Comparison of ENCODE assay signal across 19 cellular contexts in genomic region chr5:5891350-5891749, GRCh38.
DNase-seq lines count a peak whose midpoint lies in the region; ATAC-seq, FAIRE-seq and TF ChIP-seq lines count a peak whose summit lies in the region.
"Had no signal": no experiment of that assay in that cellular context is flagged by ENCODE, and none has a peak within 500 bp of the region (broad histone marks: within the 10 kb centered on the region; RNA-seq: fewer than 3 reads in every experiment).

No MANE protein-coding gene starts in this region.

- H3K9me3 ChIP-seq in K562 (replicated peaks; ENCODE audit: control insufficient read depth, insufficient read depth, low read depth, low read length), result no peaks in the 10 kb centered on the region
- H3K9me3 ChIP-seq in kidney (ENCODE audit: control insufficient read depth in 1 of 2, low read length in 2 of 2), result no peaks in the 10 kb centered on the region
- H3K9me3 ChIP-seq: stomach had no signal

- no peaks in the 10 kb centered on the region for H3K79me2 ChIP-seq in K562 (ENCODE audit: control insufficient read depth, insufficient read depth, low read length)

- FAIRE-seq in K562 (lab: Jason Lieb, UNC), result no peak
- no peak for FAIRE-seq in kidney (lab: Jason Lieb, UNC)

- no peak for TF ChIP-seq EP300 in K562 (IDR thresholded peaks at IDR 0.05; ENCODE audit: low read length)

- TF ChIP-seq CTCF in K562 (IDR thresholded peaks at IDR 0.05 in 2 of 3, conservative IDR thresholded peaks at IDR 0.05 in 1 of 3; ENCODE audit: insufficient read depth in 2 of 3, low read depth in 1 of 3, low read length in 3 of 3) (no peak), kidney (IDR thresholded peaks at IDR 0.05; ENCODE audit: borderline replicate concordance, extremely low read depth, insufficient read depth) (no peak)

- TF ChIP-seq RAD21 in K562 (CRISPR knock-in tag; conservative IDR thresholded peaks at IDR 0.05 in 1 of 2, IDR thresholded peaks at IDR 0.05 in 1 of 2), result no peak

- no peak overlapping the region for H3K4me2 ChIP-seq in K562 (ENCODE audit: insufficient read depth, low read length)

- peak; percentile 61 for ATAC-seq in HG03520 (IDR thresholded peaks at IDR 0.05; ENCODE audit: unreplicated experiment)
- no peak for ATAC-seq in K562
- no peak for ATAC-seq in GM19463 (IDR thresholded peaks at IDR 0.05; ENCODE audit: unreplicated experiment)
- ATAC-seq: sciatic nerve, T-cell had no signal

- TF ChIP-seq POLR2A in K562 (conservative IDR thresholded peaks at IDR 0.05), result no peak

- peak; percentile 55 for DNase-seq in NCI-H82 (lab: John Stamatoyannopoulos, UW)
- no peak for DNase-seq in NCI-H82 treated with DMSO at 0.1 percent for 48 hours (lab: John Stamatoyannopoulos, UW; ENCODE audit: unreplicated experiment)
- peak in 1 of 4 experiments; percentile 10 for DNase-seq in K562 (ENCODE audit: extremely low read depth in 1 of 4, low spot score in 3 of 4)
- DNase-seq in putamen (ENCODE audit: low spot score), result peak; percentile 78
- DNase-seq in kidney, result no peak
- no peak for DNase-seq in globus pallidus (ENCODE audit: low spot score)
- DNase-seq: activated B cell treated with CpG ODN at 0.5 μM for 24 hours, amniotic stem cell, dermis blood vessel endothelial cell, IMR-90, NCI-H1105, NCI-H345, stomach, T-cell had no signal

- H4K20me1 ChIP-seq in K562 (replicated peaks; ENCODE audit: control insufficient read depth, insufficient read depth, low read length), result 0 out of 2 replicates have a peak, but pooled peaks cover 3% of the 10 kb centered on the region

- H3K27ac ChIP-seq in K562 (ENCODE audit: extremely low read depth, low read depth, low read length) (no peak overlapping the region), kidney (ENCODE audit: low read depth in 2 of 2, low read length in 2 of 2) (no peak overlapping the region)
- H3K27ac ChIP-seq: 22Rv1, stomach had no signal

- CTCF ChIA-PET in K562 (lab: Yijun Ruan, JAX; ENCODE audit: low intra/inter-chr PET ratio), result no interaction called here

- POLR2A ChIA-PET in K562 (lab: Yijun Ruan, JAX), result no interaction called here

- WGBS in K562 (ENCODE audit: insufficient coverage, low coverage, missing lambda C conversion rate), result 0% methylated on average over 5 of the region's 5 CpGs

- BruUV-seq in K562 (replicated peaks; lab: Mats Ljungman, UMichigan), result no TSS peak

- no peak overlapping the region for H2AFZ ChIP-seq in K562 (ENCODE audit: low read depth, low read length)

- H3K9me1 ChIP-seq in K562 (ENCODE audit: control insufficient read depth, insufficient read depth, low read length), result no peaks in the 10 kb centered on the region

- H3K4me3 ChIP-seq in K562, result no peak overlapping the region
- H3K4me3 ChIP-seq in kidney (ENCODE audit: low read length in 2 of 2), result no peak overlapping the region
- H3K4me3 ChIP-seq: lung, stomach had no signal

- in situ Hi-C loops in K562 (cut with MboI), result no loop called here

- intact Hi-C loops in K562 (cut with micrococcal nuclease) (no loop called here), kidney (cut with DNase I) (no loop called here)

- no peaks in the 10 kb centered on the region; a peak in 3 of 5 replicates for H3K27me3 ChIP-seq in K562 (ENCODE audit: control insufficient read depth in 2 of 2, insufficient read depth in 2 of 2, low read length in 2 of 2)

- H3K4me1 ChIP-seq in K562 (replicated peaks in 1 of 2; ENCODE audit: control insufficient read depth in 2 of 2, insufficient read depth in 2 of 2, low read length in 2 of 2) (peaks cover 0 to 6% of the 10 kb centered on the region in 2 experiments; a peak in 2 of 5 replicates), kidney (ENCODE audit: control insufficient read depth in 1 of 2, insufficient read depth in 1 of 2, low read depth in 1 of 2, low read length in 2 of 2) (no peaks in the 10 kb centered on the region)

- H3K36me3 ChIP-seq in K562 (ENCODE audit: control insufficient read depth, insufficient read depth, low read length), result no peaks in the 10 kb centered on the region
- no peaks in the 10 kb centered on the region for H3K36me3 ChIP-seq in kidney (ENCODE audit: control insufficient read depth in 1 of 2, insufficient read depth in 2 of 2, low read length in 2 of 2)
- H3K36me3 ChIP-seq: stomach had no signal

- H3K9ac ChIP-seq in K562 (ENCODE audit: insufficient read depth in 1 of 2, low read depth in 2 of 2, low read length in 2 of 2) (no peak overlapping the region), kidney (ENCODE audit: low read length in 2 of 2) (no peak overlapping the region)

TF ChIP-seq in K562, 482 proteins besides CTCF, POLR2A, EP300 and RAD21:
- TF ChIP-seq KDM1A (IDR thresholded peaks at IDR 0.05) (peak; percentile 26 to 63; a peak in 2 of 4 replicates), THRAP3 (IDR thresholded peaks at IDR 0.05; ENCODE audit: borderline replicate concordance) (no peak), FOS (IDR thresholded peaks at IDR 0.05; ENCODE audit: extremely low read depth, insufficient read length) (no peak), KAT8 (IDR thresholded peaks at IDR 0.05; ENCODE audit: low read depth) (no peak), NCOA1 (IDR thresholded peaks at IDR 0.05; ENCODE audit: low read depth) (no peak), EGR1 (conservative IDR thresholded peaks at IDR 0.05) (peak; percentile 71), RERE (CRISPR knock-in tag; IDR thresholded peaks at IDR 0.05; ENCODE audit: borderline replicate concordance) (no peak), ATF3 (IDR thresholded peaks at IDR 0.05) (peak; percentile 24; the same call in 1 of the 2 replicates), ATF3 (CRISPR knock-in tag; conservative IDR thresholded peaks at IDR 0.05) (no peak), ZNF780A (CRISPR knock-in tag; IDR thresholded peaks at IDR 0.05) (no peak)

Comparison
In these comparisons a context has a peak if more than half of its experiments do, and no peak if none do; other contexts are left out.
1. DNase-seq: peak in NCI-H82 (single experiment) and putamen (single experiment); none in NCI-H82 treated with DMSO at 0.1 percent for 48 hours (single experiment), kidney (single experiment) and globus pallidus (single experiment).